Comparison of ENCODE assay signal across 27 cellular contexts in the genomic region with DNA sequence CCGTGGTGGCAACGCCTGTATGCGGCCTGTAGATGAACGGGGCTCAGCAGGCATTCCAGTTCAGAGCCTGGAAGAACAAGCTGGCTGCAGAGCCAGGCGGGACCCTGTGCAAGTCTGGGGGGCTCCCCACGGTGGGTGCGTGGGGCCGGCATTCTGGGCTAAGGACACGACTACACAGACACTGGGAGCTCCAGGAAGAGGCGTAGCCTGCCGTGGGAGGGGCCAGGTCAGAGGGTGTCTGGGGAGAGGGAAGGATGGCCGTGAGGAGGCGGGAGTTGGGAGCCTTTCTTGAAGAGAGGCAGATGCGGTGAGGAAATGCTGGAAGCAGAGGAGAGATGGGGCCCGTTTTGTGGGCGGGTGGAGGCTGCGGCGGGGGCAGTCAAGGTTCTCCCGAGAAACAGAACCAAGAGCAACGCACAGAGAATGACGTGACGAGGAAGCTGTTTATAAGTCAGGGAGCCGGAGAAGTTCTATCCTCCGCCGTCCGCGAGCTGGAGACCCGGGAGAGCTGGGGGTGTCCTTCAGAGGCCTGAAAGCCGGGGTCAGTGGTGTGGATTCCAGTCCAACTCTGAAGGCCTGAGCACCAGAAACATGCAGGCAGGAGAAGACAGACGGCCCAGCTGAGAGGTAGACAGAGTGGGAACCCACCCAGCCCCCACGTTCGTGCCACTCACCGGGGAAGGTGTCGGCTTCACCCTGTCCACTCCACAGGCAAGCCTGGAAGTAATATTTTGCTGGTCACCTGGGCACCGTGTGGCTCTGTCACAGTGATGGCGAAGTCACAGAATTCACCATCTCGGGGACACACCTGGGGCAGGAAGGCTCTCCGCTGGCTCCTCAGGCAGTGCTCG.
DNase-seq lines count a peak whose midpoint lies in the region; ATAC-seq and TF ChIP-seq lines count a peak whose summit lies in the region.
"Had no signal": no experiment of that assay in that cellular context is flagged by ENCODE, and none has a peak within 500 bp of the region (broad histone marks: within the 10 kb centered on the region; RNA-seq: fewer than 3 reads in every experiment).

No MANE protein-coding gene starts in this region.

- H3K27ac ChIP-seq in HEK293 (ENCODE audit: extremely low read depth, low read depth, low read length) = no peak overlapping the region
- H3K27ac ChIP-seq: colonic mucosa, thoracic aorta had no signal

- H3K9me3 Mint-ChIP-seq in nephron progenitor cell = peaks cover 28% of the 10 kb centered on the region

- H3K27ac Mint-ChIP-seq in nephron progenitor cell = no peak overlapping the region
- H3K27ac Mint-ChIP-seq: activated naive CD8-positive, alpha-beta T cell treated with anti-CD3 and anti-CD28 coated beads, Interleukin-2, amount 50 U/mL, for 24 hours; B cell; brain; nephron; stimulated activated effector memory CD8-positive, alpha-beta T cell treated with anti-CD3 and anti-CD28 coated beads, Interleukin-12 subunit alpha, Interleukin-12 subunit beta, amount 100 ng/mL, for 72 hours had no signal

- CTCF ChIA-PET in HEK293 (lab: Yijun Ruan, JAX) = interaction anchor here (2.9 kb wide), 1 partner anchor 251 kb away, joined by 10 read pairs; no protein-coding TSS in a partner anchor

- peak; percentile 17 for DNase-seq in activated CD4-positive, CD25-positive, alpha-beta regulatory T cell treated with anti-CD3 and anti-CD28 coated beads, Interleukin-2, amount 50 U/mL, for 72 hours
- DNase-seq in iPS-NIHi11 (ENCODE audit: low spot score) = peak; percentile 43
- DNase-seq in stimulated activated CD8-positive, alpha-beta memory T cell treated with anti-CD3 and anti-CD28 coated beads, Interleukin-4, amount 100 ng/mL, for 48 hours = peak; percentile 10
- no peak for DNase-seq in nephron progenitor cell
- DNase-seq: 8988T; activated CD4-positive, alpha-beta T cell treated with anti-CD3 and anti-CD28 coated beads for 4 hours; activated gamma-delta T cell; activated naive CD8-positive, alpha-beta T cell treated with anti-CD3 and anti-CD28 coated beads, Interleukin-2, amount 50 U/mL, for 24 hours; colonic mucosa; DMS79; IMR-90; NCI-H1105; NCI-H2029; NCI-H446 treated with DMSO at 0.1 percent for 48 hours; OCI-M1; SHP77; stimulated activated CD4-positive, alpha-beta T cell treated with anti-CD3 and anti-CD28 coated beads, Interleukin-1b, Interleukin-23, amount 100 ng/mL, for 48 hours had no signal

- no peak overlapping the region for H3K4me3 ChIP-seq in HEK293 (ENCODE audit: low read depth, low read length)
- H3K4me3 ChIP-seq: colonic mucosa, GM12878, thoracic aorta had no signal

- H3K4me1 ChIP-seq in HEK293 (ENCODE audit: control insufficient read depth, insufficient read depth, low read length) = no peaks in the 10 kb centered on the region
- H3K4me1 ChIP-seq: colonic mucosa had no signal

- ATAC-seq in activated CD4-positive, CD25-positive, alpha-beta regulatory T cell treated with anti-CD3 and anti-CD28 coated beads, Interleukin-2, amount 50 U/mL, for 24 hours = no peak
- ATAC-seq in HG03025 (IDR thresholded peaks at IDR 0.05; ENCODE audit: low FRiP score, unreplicated experiment) (no peak), HG03432 (IDR thresholded peaks at IDR 0.05; ENCODE audit: unreplicated experiment) (no peak)
- ATAC-seq: activated naive CD8-positive, alpha-beta T cell treated with anti-CD3 and anti-CD28 coated beads, Interleukin-2, amount 50 U/mL, for 24 hours; GM12878; stimulated activated effector memory CD8-positive, alpha-beta T cell treated with anti-CD3 and anti-CD28 coated beads, Interleukin-12 subunit alpha, Interleukin-12 subunit beta, amount 100 ng/mL, for 72 hours had no signal

- no peaks in the 10 kb centered on the region for H3K36me3 ChIP-seq in HEK293 (ENCODE audit: control insufficient read depth in 2 of 2, insufficient read depth in 1 of 2, low read length in 2 of 2)
- H3K36me3 ChIP-seq: colonic mucosa, thoracic aorta had no signal

- H3K36me3 Mint-ChIP-seq in nephron progenitor cell (ENCODE audit: low read depth) = peaks cover 6% of the 10 kb centered on the region
- H3K36me3 Mint-ChIP-seq: brain; stimulated activated effector memory CD8-positive, alpha-beta T cell treated with anti-CD3 and anti-CD28 coated beads, Interleukin-12 subunit alpha, Interleukin-12 subunit beta, amount 100 ng/mL, for 72 hours had no signal

- TF ChIP-seq CTCF in HEK293 (tag by site-specific recombination; IDR thresholded peaks at IDR 0.05) (no peak), nephron progenitor cell (IDR thresholded peaks at IDR 0.05) (no peak)

- POLR2A ChIA-PET in HEK293 (lab: Yijun Ruan, JAX) = no interaction called here

- H3K4me3 Mint-ChIP-seq in nephron progenitor cell = no peak overlapping the region
- H3K4me3 Mint-ChIP-seq: activated naive CD8-positive, alpha-beta T cell treated with anti-CD3 and anti-CD28 coated beads, Interleukin-2, amount 50 U/mL, for 24 hours; B cell; brain; nephron; stimulated activated effector memory CD8-positive, alpha-beta T cell treated with anti-CD3 and anti-CD28 coated beads, Interleukin-12 subunit alpha, Interleukin-12 subunit beta, amount 100 ng/mL, for 72 hours had no signal

- H3K27me3 Mint-ChIP-seq in nephron progenitor cell (ENCODE audit: low read depth, poor library complexity) = peaks cover 12% of the 10 kb centered on the region
- H3K27me3 Mint-ChIP-seq: activated naive CD8-positive, alpha-beta T cell treated with anti-CD3 and anti-CD28 coated beads, Interleukin-2, amount 50 U/mL, for 24 hours had no signal

- peaks cover 24% of the 10 kb centered on the region for H3K4me1 Mint-ChIP-seq in nephron progenitor cell
- H3K4me1 Mint-ChIP-seq: activated naive CD8-positive, alpha-beta T cell treated with anti-CD3 and anti-CD28 coated beads, Interleukin-2, amount 50 U/mL, for 24 hours; B cell; nephron; stimulated activated effector memory CD8-positive, alpha-beta T cell treated with anti-CD3 and anti-CD28 coated beads, Interleukin-12 subunit alpha, Interleukin-12 subunit beta, amount 100 ng/mL, for 72 hours had no signal

- H3K9me3 ChIP-seq in HEK293 (ENCODE audit: control insufficient read depth, insufficient read depth, low read depth, low read length) = no peaks in the 10 kb centered on the region
- H3K9me3 ChIP-seq: colonic mucosa had no signal

TF ChIP-seq in HEK293, 187 proteins besides CTCF, POLR2A, EP300 and RAD21:
- peak; percentile 32 for TF ChIP-seq ZFHX2 (tag by site-specific recombination; conservative IDR thresholded peaks at IDR 0.05)
- TF ChIP-seq MYNN (tag by site-specific recombination; IDR thresholded peaks at IDR 0.05; ENCODE audit: borderline replicate concordance) = no peak
